In the genomic region with DNA sequence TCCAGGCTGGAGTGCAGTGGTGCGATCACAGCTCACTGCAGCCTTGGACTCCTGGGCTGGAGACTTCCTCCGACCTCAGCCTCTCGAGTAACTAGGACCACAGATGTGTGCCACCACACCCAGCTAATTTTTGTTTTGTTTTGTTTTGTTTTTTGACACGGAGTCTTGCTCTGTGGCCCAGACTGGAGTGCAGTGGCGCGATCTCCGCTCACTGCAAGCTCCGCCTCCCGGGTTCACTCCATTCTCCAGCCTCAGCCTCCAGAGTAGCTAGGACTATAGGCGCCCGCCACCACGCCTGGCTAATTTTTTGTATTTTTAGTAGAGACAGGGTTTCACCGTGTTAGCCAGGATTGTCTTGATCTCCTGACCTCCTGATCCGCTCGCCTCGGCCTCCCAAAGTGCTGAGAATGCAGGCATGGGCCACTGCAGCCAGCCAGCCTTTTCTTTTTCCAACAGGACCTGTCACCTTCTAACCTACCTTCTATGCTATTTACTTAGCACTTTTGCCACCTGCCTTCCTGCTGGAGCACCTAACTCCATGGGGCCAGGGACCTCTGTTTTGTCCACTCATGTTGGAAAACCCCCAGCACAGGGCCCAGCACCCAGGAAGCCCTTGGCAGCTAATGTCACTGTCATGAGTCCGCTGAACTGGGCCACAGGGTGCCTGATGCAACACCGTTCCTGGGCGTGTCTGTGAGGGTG, we compare ENCODE assay signal across 10 cellular contexts. TPM values are rescaled to one million over a fixed set of nuclear protein-coding genes. Genes with fewer than 3 reads are reported as not detected.
DNase-seq lines count a peak whose midpoint lies in the region; ATAC-seq and TF ChIP-seq lines count a peak whose summit lies in the region.
"Not testable (repeated sequence)": the region's sequence is repeated elsewhere in the genome, so short reads cannot be mapped to it uniquely, and the experiment has no call there.
"Had no signal": no experiment of that assay in that cellular context is flagged by ENCODE, and none has a peak within 500 bp of the region (broad histone marks: within the 10 kb centered on the region; RNA-seq: fewer than 3 reads in every experiment).

No MANE protein-coding gene starts in this region.

- peak overlapping the region; percentile 50 for H3K27ac ChIP-seq in DOHH2 (ENCODE audit: low read depth, low read length)
- H3K27ac ChIP-seq in Panc1 (ENCODE audit: low read length); lower lobe of right lung: not testable (repeated sequence)

- peak overlapping the region; percentile 31 for H3K4me3 ChIP-seq in DOHH2 (ENCODE audit: low read length)
- not testable (repeated sequence) for H3K4me3 ChIP-seq in Panc1 (ENCODE audit: low read depth in 2 of 2, low read length in 2 of 2); lower lobe of right lung

- CTCF ChIA-PET in Panc1 (lab: Charles Lee), result interaction anchor here (0.6 kb wide), 1 partner anchor 196 kb away, joined by 4 read pairs; no protein-coding TSS in a partner anchor

- in situ Hi-C loops in Panc1 (cut with HindIII; ENCODE audit: low pct_unique_long_range_greater_than_20kb, low sequenced_read_pairs), result not testable (repeated sequence)

- not testable (repeated sequence) for H4K20me1 ChIP-seq in DOHH2 (ENCODE audit: control insufficient read depth, insufficient read depth, low read depth, low read length)

- peak; percentile 24; the same call in 1 of the 2 replicates for ATAC-seq in Panc1
- peak; percentile 88 for ATAC-seq in left lobe of liver
- peak; percentile 65 to 68 for ATAC-seq in lower lobe of right lung

- DNase-seq in CD14-positive monocyte (ENCODE audit: low spot score) (peak; percentile 81), NCI-H2029 (lab: John Stamatoyannopoulos, UW) (peak; percentile 22), left lobe of liver (ENCODE audit: low spot score) (peak; percentile 92), lower lobe of right lung (peak; percentile 69), renal cortical epithelial cell (ENCODE audit: low read depth) (peak; percentile 9)
- DNase-seq in Panc1 (ENCODE audit: low read depth, low spot score), result not testable (repeated sequence)

- not testable (repeated sequence) for BruUV-seq in Panc1 (replicated peaks; lab: Mats Ljungman, UMichigan)

- H3K36me3 ChIP-seq in DOHH2 (ENCODE audit: control insufficient read depth, low read length); Panc1 (ENCODE audit: control insufficient read depth, insufficient read depth, low read length); lower lobe of right lung: not testable (repeated sequence)

- peaks cover 48% of the 10 kb centered on the region for H3K4me1 Mint-ChIP-seq in CD14-positive monocyte
- peaks cover 11% of the 10 kb centered on the region for H3K4me1 Mint-ChIP-seq in activated naive CD4-positive, alpha-beta T cell treated with anti-CD3 and anti-CD28 coated beads, Interleukin-2, amount 50 U/mL, for 24 hours

- not testable (repeated sequence) for H3K79me2 ChIP-seq in DOHH2 (ENCODE audit: control insufficient read depth, low read length)

- H3K27me3 ChIP-seq in DOHH2 (ENCODE audit: control insufficient read depth, low read length) (peaks cover 25% of the 10 kb centered on the region), lower lobe of right lung (ENCODE audit: low read depth) (peaks cover 14% of the 10 kb centered on the region)
- H3K27me3 ChIP-seq in Panc1 (ENCODE audit: control insufficient read depth, insufficient read depth, low read length), result not testable (repeated sequence)

- H3K4me1 ChIP-seq in DOHH2 (ENCODE audit: control insufficient read depth, low read length), result peaks cover 64% of the 10 kb centered on the region
- H3K4me1 ChIP-seq in Panc1 (ENCODE audit: control insufficient read depth, insufficient read depth, low read length); lower lobe of right lung: not testable (repeated sequence)

- TF ChIP-seq CTCF in CD14-positive monocyte (IDR thresholded peaks at IDR 0.05); DOHH2 (IDR thresholded peaks at IDR 0.05; ENCODE audit: low read depth, low read length, poor library complexity, severe bottlenecking); Panc1 (IDR thresholded peaks at IDR 0.05); lower lobe of right lung (IDR thresholded peaks at IDR 0.05): not testable (repeated sequence)

- H3F3A ChIP-seq in DOHH2 (ENCODE audit: control insufficient read depth, insufficient read depth), result not testable (repeated sequence)

- not testable (repeated sequence) for H3K9me2 ChIP-seq in DOHH2 (replicated peaks; ENCODE audit: control insufficient read depth, low read length)

- POLR2A ChIA-PET in Panc1 (lab: Charles Lee), result interaction anchor here (0.5 kb wide), 1 partner anchor 29 kb away, joined by 3 read pairs; no protein-coding TSS in a partner anchor

- H3K4me2 ChIP-seq in DOHH2 (ENCODE audit: low read length), result peak overlapping the region; percentile 55

- intact Hi-C loops in CD14-positive monocyte (cut with micrococcal nuclease); Panc1 (cut with micrococcal nuclease; ENCODE audit: unreplicated experiment); lower lobe of right lung (cut with DNase I): not testable (repeated sequence)

- H3K9me3 ChIP-seq in DOHH2 (ENCODE audit: control insufficient read depth, insufficient read depth, low read length); Panc1 (ENCODE audit: control insufficient read depth, insufficient read depth, low read depth, low read length); lower lobe of right lung: not testable (repeated sequence)

- peak overlapping the region; percentile 76 to 97 (median 91) for H3K27ac Mint-ChIP-seq in CD14-positive monocyte
- H3K27ac Mint-ChIP-seq in activated naive CD4-positive, alpha-beta T cell treated with anti-CD3 and anti-CD28 coated beads, Interleukin-2, amount 50 U/mL, for 24 hours, result peak overlapping the region; percentile 59

- H3K27me3 Mint-ChIP-seq in CD14-positive monocyte (ENCODE audit: low read depth in 3 of 3), result peaks cover 33 to 47% (median 37%) of the 10 kb centered on the region in 3 donors
- H3K27me3 Mint-ChIP-seq in activated naive CD4-positive, alpha-beta T cell treated with anti-CD3 and anti-CD28 coated beads, Interleukin-2, amount 50 U/mL, for 24 hours, result peaks cover 12% of the 10 kb centered on the region

- not testable (repeated sequence) for H3K4me3 Mint-ChIP-seq in CD14-positive monocyte; activated naive CD4-positive, alpha-beta T cell treated with anti-CD3 and anti-CD28 coated beads, Interleukin-2, amount 50 U/mL, for 24 hours

- H3K36me3 Mint-ChIP-seq in CD14-positive monocyte; activated naive CD4-positive, alpha-beta T cell treated with anti-CD3 and anti-CD28 coated beads, Interleukin-2, amount 50 U/mL, for 24 hours: not testable (repeated sequence)

- H3K9me3 Mint-ChIP-seq in CD14-positive monocyte, result peaks cover 0 to 12% (median 3%) of the 10 kb centered on the region in 7 donors
- H3K9me3 Mint-ChIP-seq in activated naive CD4-positive, alpha-beta T cell treated with anti-CD3 and anti-CD28 coated beads, Interleukin-2, amount 50 U/mL, for 24 hours, result not testable (repeated sequence)

RNA-seq across cellular contexts. Expression of a gene that starts 5.6 kb away (rescaled TPM):
- polyA plus RNA-seq in CD14-positive monocyte, result under 1 TPM; 0.09 to 0.14 TPM
- total RNA-seq in Panc1 (2021; ENCODE audit: unreplicated experiment) (0.57 TPM), left lobe of liver (0.83 TPM), lower lobe of right lung (0.47 TPM), renal cortical epithelial cell (3.5 and 14.2 TPM in 2 replicates)
- 0.91 TPM for polyA plus RNA-seq in Panc1 (2012; ENCODE audit: insufficient read length)
- total RNA-seq: G401, HT-29 had no signal

Comparison
In these comparisons a context has a peak if more than half of its experiments do, and no peak if none do; other contexts are left out.
1. ATAC-seq: peak in every context shown above with its lines; median percentile 88 in left lobe of liver; 66 in lower lobe of right lung; 24 in Panc1.